1 cellular context compared by ENCODE assay signal in the genomic region with DNA sequence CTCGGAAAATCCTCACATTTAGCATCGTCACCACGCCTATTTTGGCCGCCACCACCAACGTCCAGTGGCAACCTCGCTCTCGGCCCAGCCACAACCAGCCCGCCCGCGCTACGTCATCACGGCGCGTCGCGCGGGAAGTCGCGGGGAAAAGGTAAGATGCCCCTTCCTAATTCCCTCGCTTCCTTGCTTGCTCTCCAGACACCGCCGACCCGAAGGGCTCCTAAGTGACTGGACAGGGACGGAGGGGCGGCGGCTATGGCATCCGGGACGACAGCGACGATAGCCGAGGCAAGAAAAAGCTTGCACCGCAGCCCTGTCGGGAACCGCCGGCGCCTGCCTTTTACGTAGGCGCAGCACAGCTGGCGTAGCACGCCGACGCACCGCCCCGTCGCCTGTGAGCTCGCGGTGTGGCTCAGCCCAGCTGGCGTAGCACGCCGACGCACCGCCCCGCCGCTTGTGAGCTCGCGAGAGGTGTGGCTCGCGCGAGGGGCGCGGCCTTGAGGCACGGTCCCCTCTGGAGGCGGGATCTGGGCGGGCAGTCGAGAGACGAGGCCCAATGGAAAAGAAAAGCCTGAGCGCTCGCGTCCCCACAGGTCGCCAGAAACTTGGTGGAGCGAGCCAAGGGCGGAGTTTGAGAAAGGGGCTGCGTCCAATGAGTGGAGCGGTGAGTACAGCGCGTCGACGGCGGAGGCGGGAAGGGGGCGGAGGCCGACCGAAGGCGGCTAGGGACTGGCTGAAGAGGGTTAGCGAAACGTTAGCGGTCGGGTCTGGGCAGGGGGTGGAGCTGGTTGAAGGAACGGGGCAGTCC.
TF ChIP-seq lines count a peak whose summit lies in the region.

HDAC6 (plus strand) TSS at position 787 of the 808 bp plus-strand sequence. CDS start 626 bp downstream, outside the sequence.

TF ChIP-seq in K562, 482 proteins besides CTCF, POLR2A, EP300 and RAD21 (continued from another document and continues in another):
- TF ChIP-seq ETS1 (conservative IDR thresholded peaks at IDR 0.05; ENCODE audit: control insufficient read depth, low read depth, low read length) (no peak; the same call in 1 of the 2 replicates), MTA3 (IDR thresholded peaks at IDR 0.05; ENCODE audit: borderline replicate concordance) (no peak; the same call in 1 of the 2 replicates), BCOR (IDR thresholded peaks at IDR 0.05) (no peak), LCOR (CRISPR knock-in tag; IDR thresholded peaks at IDR 0.05) (no peak), KLF10 (CRISPR knock-in tag; IDR thresholded peaks at IDR 0.05) (no peak), SMARCE1 (IDR thresholded peaks at IDR 0.05) (no peak), HDGF (IDR thresholded peaks at IDR 0.05) (peak; percentile 92), RB1 (IDR thresholded peaks at IDR 0.05; ENCODE audit: low read depth) (peak; percentile 97), PTRF (tag; IDR thresholded peaks at IDR 0.05) (no peak), NELFE (IDR thresholded peaks at IDR 0.05; ENCODE audit: insufficient read depth, insufficient read length) (no peak), CHAMP1 (IDR thresholded peaks at IDR 0.05) (no peak), ZNF274 (IDR thresholded peaks at IDR 0.05; ENCODE audit: borderline replicate concordance, low read depth, low read length) (no peak), SMC3 (conservative IDR thresholded peaks at IDR 0.05; ENCODE audit: insufficient read depth, low read depth, low read length) (no peak), HNRNPL (IDR thresholded peaks at IDR 0.05; ENCODE audit: low read depth, low read length) (no peak), ZBTB8A (IDR thresholded peaks at IDR 0.05; ENCODE audit: partially characterized antibody) (no peak), PHTF2 (CRISPR knock-in tag; IDR thresholded peaks at IDR 0.05) (no peak), TSC22D4 (tag; IDR thresholded peaks at IDR 0.05) (no peak), PHF21A (IDR thresholded peaks at IDR 0.05; ENCODE audit: borderline replicate concordance, low read depth) (no peak), HNRNPH1 (optimal IDR thresholded peaks at IDR 0.05; ENCODE audit: low read depth, low read length) (no peak), E4F1 (CRISPR knock-in tag; IDR thresholded peaks at IDR 0.05; ENCODE audit: borderline replicate concordance) (no peak), CHD7 (IDR thresholded peaks at IDR 0.05; ENCODE audit: low read depth, low read length) (no peak), CCNT2 (IDR thresholded peaks at IDR 0.05; ENCODE audit: borderline replicate concordance, extremely low read depth, insufficient read length, low read depth, low read length) (peak; percentile 71), DDX20 (tag; IDR thresholded peaks at IDR 0.05; ENCODE audit: low read depth) (no peak), IRF1 (CRISPR knock-in tag; IDR thresholded peaks at IDR 0.05; ENCODE audit: borderline replicate concordance) (no peak), RBM25 (IDR thresholded peaks at IDR 0.05; ENCODE audit: low read depth, low read length, severe bottlenecking) (peak; percentile 96), BDP1 (IDR thresholded peaks at IDR 0.05; ENCODE audit: insufficient read depth, insufficient read length) (no peak), ZNF780A (CRISPR knock-in tag; IDR thresholded peaks at IDR 0.05) (no peak)
- TF ChIP-seq, protein P1, sequence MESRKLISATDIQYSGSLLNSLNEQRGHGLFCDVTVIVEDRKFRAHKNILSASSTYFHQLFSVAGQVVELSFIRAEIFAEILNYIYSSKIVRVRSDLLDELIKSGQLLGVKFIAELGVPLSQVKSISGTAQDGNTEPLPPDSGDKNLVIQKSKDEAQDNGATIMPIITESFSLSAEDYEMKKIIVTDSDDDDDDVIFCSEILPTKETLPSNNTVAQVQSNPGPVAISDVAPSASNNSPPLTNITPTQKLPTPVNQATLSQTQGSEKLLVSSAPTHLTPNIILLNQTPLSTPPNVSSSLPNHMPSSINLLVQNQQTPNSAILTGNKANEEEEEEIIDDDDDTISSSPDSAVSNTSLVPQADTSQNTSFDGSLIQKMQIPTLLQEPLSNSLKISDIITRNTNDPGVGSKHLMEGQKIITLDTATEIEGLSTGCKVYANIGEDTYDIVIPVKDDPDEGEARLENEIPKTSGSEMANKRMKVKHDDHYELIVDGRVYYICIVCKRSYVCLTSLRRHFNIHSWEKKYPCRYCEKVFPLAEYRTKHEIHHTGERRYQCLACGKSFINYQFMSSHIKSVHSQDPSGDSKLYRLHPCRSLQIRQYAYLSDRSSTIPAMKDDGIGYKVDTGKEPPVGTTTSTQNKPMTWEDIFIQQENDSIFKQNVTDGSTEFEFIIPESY (CRISPR knock-in tag; IDR thresholded peaks at IDR 0.05): no peak
- TF ChIP-seq, protein P2, sequence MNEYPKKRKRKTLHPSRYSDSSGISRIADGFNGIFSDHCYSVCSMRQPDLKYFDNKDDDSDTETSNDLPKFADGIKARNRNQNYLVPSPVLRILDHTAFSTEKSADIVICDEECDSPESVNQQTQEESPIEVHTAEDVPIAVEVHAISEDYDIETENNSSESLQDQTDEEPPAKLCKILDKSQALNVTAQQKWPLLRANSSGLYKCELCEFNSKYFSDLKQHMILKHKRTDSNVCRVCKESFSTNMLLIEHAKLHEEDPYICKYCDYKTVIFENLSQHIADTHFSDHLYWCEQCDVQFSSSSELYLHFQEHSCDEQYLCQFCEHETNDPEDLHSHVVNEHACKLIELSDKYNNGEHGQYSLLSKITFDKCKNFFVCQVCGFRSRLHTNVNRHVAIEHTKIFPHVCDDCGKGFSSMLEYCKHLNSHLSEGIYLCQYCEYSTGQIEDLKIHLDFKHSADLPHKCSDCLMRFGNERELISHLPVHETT (CRISPR knock-in tag; conservative IDR thresholded peaks at IDR 0.05 in 1 of 2, IDR thresholded peaks at IDR 0.05 in 1 of 2): no peak
